ENCODE assay signal across 8 cellular contexts in the genomic region with DNA sequence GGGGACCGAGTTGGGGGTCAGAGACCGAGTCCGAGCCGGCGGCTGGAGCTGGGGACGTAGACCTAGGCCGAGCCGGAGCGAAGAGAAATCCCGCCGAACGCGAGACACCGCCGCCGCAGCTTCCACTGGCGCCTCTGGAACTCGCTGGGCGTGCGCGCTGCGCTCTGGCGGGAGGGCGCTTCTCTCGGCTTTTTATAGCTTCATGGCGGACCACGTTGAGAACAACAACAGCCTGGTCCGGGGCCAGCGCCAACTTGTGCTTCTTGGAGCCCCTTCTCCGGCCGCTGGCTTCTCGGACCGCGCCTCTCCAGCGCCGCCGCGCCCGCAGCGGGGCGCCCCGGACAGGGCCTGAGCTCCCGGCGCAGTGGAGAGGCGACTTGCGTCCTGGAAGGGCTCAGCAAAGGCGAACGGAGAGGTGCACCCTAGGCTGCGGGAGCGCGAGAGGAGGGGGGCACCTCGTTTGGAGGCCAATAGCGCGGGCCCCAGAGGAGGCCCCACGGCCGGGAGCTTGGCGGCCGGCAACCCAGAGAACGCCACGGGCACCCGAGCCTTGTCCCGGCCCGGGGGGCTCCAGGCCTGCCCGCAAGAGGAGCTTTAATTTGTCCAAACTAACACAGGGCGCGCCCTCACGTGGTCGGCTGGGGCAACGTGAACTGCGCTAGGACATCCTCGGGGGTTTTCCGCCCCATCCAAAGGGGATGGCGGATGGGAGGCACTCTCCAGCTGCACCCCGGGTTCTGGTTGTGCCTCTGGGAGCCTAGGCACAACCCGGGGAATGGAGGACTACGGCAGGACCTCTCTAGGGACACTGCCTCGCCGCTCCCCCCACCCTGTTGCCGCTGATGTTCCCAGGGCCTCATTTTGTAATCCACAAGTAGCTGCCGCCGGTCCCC.
DNase-seq lines count a peak whose midpoint lies in the region; ATAC-seq lines count a peak whose summit lies in the region.

No MANE protein-coding gene starts in this region.

- ATAC-seq in HG02759 (IDR thresholded peaks at IDR 0.05; ENCODE audit: unreplicated experiment): peak; percentile 48
- no peak for ATAC-seq in HG03378 (IDR thresholded peaks at IDR 0.05; ENCODE audit: unreplicated experiment)

- DNase-seq in GM04503 (ENCODE audit: low read depth) (peak; percentile 30), NCI-H2196 treated with DMSO at 0.1 percent for 48 hours (lab: John Stamatoyannopoulos, UW; ENCODE audit: unreplicated experiment) (peak; percentile 51), cerebellar cortex (ENCODE audit: low spot score) (peak; percentile 82), kidney glomerular epithelial cell (lab: John Stamatoyannopoulos, UW) (peak; percentile 63)
- peak; percentile 86 for DNase-seq in activated CD4-positive, CD25-positive, alpha-beta regulatory T cell treated with anti-CD3 and anti-CD28 coated beads, Interleukin-2, amount 50 U/mL, for 72 hours
- peak; percentile 79 to 93 for DNase-seq in stimulated activated CD4-positive, alpha-beta T cell treated with anti-CD3 and anti-CD28 coated beads, Interleukin-1b, Interleukin-23, amount 100 ng/mL, for 1 hour (ENCODE audit: low read depth in 2 of 2)

Comparison
In these comparisons a context has a peak if more than half of its experiments do, and no peak if none do; other contexts are left out.
1. DNase-seq: peak in every context shown above with its lines; median percentile 86 in activated CD4-positive, CD25-positive, alpha-beta regulatory T cell treated with anti-CD3 and anti-CD28 coated beads, Interleukin-2, amount 50 U/mL, for 72 hours; 86 in stimulated activated CD4-positive, alpha-beta T cell treated with anti-CD3 and anti-CD28 coated beads, Interleukin-1b, Interleukin-23, amount 100 ng/mL, for 1 hour; 82 in cerebellar cortex; 63 in kidney glomerular epithelial cell; 51 in NCI-H2196 treated with DMSO at 0.1 percent for 48 hours; 30 in GM04503.